In genomic region chr12:7142057-7142644, GRCh38 we compare ENCODE assay signal across 8 cellular contexts.
DNase-seq lines count a peak whose midpoint lies in the region; ATAC-seq lines count a peak whose summit lies in the region.

No MANE protein-coding gene starts in this region.

- no peak for ATAC-seq in GM21447 (IDR thresholded peaks at IDR 0.05; ENCODE audit: unreplicated experiment)

- peak; percentile 18 for DNase-seq in GF-D8 (lab: John Stamatoyannopoulos, UW)
- DNase-seq in Kasumi-1 (lab: John Stamatoyannopoulos, UW): peak; percentile 42 to 47
- DNase-seq in T-helper 2 cell: peak in 4 of 5 experiments; percentile 13 to 53 (median 39)
- DNase-seq in astrocyte of the hippocampus (ENCODE audit: low read depth, low spot score): peak; percentile 44
- peak; percentile 52 for DNase-seq in iris pigment epithelial cell (ENCODE audit: low read depth)
- DNase-seq in stimulated activated CD4-positive, alpha-beta T cell treated with anti-CD3 and anti-CD28 coated beads, Interleukin-4, amount 100 ng/mL, for 24 hours: peak; percentile 57
- DNase-seq in GOT3 (lab: John Stamatoyannopoulos, UW): no peak
